ENCODE assay signal across 9 cellular contexts in genomic region chr9:27460225-27461023, GRCh38.
DNase-seq lines count a peak whose midpoint lies in the region; ATAC-seq, FAIRE-seq and TF ChIP-seq lines count a peak whose summit lies in the region.
"Had no signal": no experiment of that assay in that cellular context is flagged by ENCODE, and none has a peak within 500 bp of the region (broad histone marks: within the 10 kb centered on the region; RNA-seq: fewer than 3 reads in every experiment).

No MANE protein-coding gene starts in this region.

- CTCF ChIA-PET in A549 (lab: Yijun Ruan, JAX): interaction anchor here (1.0 to 3.6 kb wide), 11 partner anchors 8 to 127 kb away, joined by 3 to 23 read pairs (median 4); partner anchors contain the start of gene MOB3B

- peak; percentile 86 for FAIRE-seq in A549 (lab: Jason Lieb, UNC)

- H3K4me1 Mint-ChIP-seq in naive B cell: peaks cover 60 to 86% (median 70%) of the 10 kb centered on the region in 3 donors

- no peak for TF ChIP-seq RAD21 in A549 (conservative IDR thresholded peaks at IDR 0.05 in 1 of 2, IDR thresholded peaks at IDR 0.05 in 1 of 2)

- POLR2A ChIA-PET in A549 (lab: Yijun Ruan, JAX): no interaction called here

- H3K9me3 ChIP-seq in A549: no peaks in the 10 kb centered on the region
- no peaks in the 10 kb centered on the region for H3K9me3 ChIP-seq in ascending aorta
- H3K9me3 ChIP-seq: tibial artery had no signal

- peak overlapping the region; percentile 74 to 95 (median 88) for H3K27ac Mint-ChIP-seq in naive B cell

- DNase-seq in A549 (ENCODE audit: low read depth in 1 of 2, low spot score in 1 of 2) (peak; percentile 36 to 63), UCSD-AML1 (lab: John Stamatoyannopoulos, UW; ENCODE audit: unreplicated experiment) (peak; percentile 32), naive B cell (peak; percentile 74), ascending aorta (ENCODE audit: low spot score in 2 of 2) (no peak), amniotic stem cell (lab: John Stamatoyannopoulos, UW) (no peak), NCI-H2227 treated with DMSO at 0.1 percent for 48 hours (lab: John Stamatoyannopoulos, UW) (no peak)

- H3K9me3 Mint-ChIP-seq in naive B cell: no peaks in the 10 kb centered on the region

- peak; percentile 21 to 71; a peak in 3 of 5 replicates for TF ChIP-seq EP300 in A549 (IDR thresholded peaks at IDR 0.05)

- H3K4me3 ChIP-seq in A549 (no peak overlapping the region; the same call in 2 of the 3 replicates), ascending aorta (no peak overlapping the region)
- H3K4me3 ChIP-seq: tibial artery had no signal

- H3K27ac ChIP-seq in A549: peak overlapping the region; percentile 60 to 79
- no peak overlapping the region for H3K27ac ChIP-seq in ascending aorta
- H3K27ac ChIP-seq: tibial artery had no signal

- H3K27me3 Mint-ChIP-seq in naive B cell: no peaks in the 10 kb centered on the region

- H3K4me3 Mint-ChIP-seq in naive B cell: peak overlapping the region in 6 of 8 donors; percentile 13 to 54 (median 44)

- H3K36me3 ChIP-seq in ascending aorta: no peaks in the 10 kb centered on the region

- ATAC-seq in A549 (peak; percentile 80 to 88), GM19324 (IDR thresholded peaks at IDR 0.05; ENCODE audit: low FRiP score, unreplicated experiment) (peak; percentile 89), HG03175 (IDR thresholded peaks at IDR 0.05; ENCODE audit: unreplicated experiment) (peak; percentile 96), naive B cell (ENCODE audit: low read depth in 2 of 2) (peak; percentile 95 to 96)

- H3K27me3 ChIP-seq in ascending aorta: no peaks in the 10 kb centered on the region
- H3K27me3 ChIP-seq: tibial artery had no signal

- TF ChIP-seq POLR2A in A549 (IDR thresholded peaks at IDR 0.05; ENCODE audit: low read length): no peak

- H3K4me2 ChIP-seq in A549: peak overlapping the region; percentile 66

- TF ChIP-seq CTCF in A549 (IDR thresholded peaks at IDR 0.05) (no peak), ascending aorta (IDR thresholded peaks at IDR 0.05) (no peak)

- 32% methylated on average over 5 of the region's 5 CpGs for WGBS in A549 (ENCODE audit: missing lambda C conversion rate)

- intact Hi-C loops in ascending aorta (cut with DNase I): no loop called here

- H3K36me3 Mint-ChIP-seq in naive B cell: peaks cover 4 to 10% of the 10 kb centered on the region in 2 donors

- H3K4me1 ChIP-seq in A549 (peaks cover 43% of the 10 kb centered on the region), ascending aorta (peaks cover 0 to 10% of the 10 kb centered on the region in 2 donors)

TF ChIP-seq in A549, 52 proteins besides CTCF, POLR2A, EP300 and RAD21:
- TF ChIP-seq JUNB (IDR thresholded peaks at IDR 0.05) (peak; percentile 49; the same call in 1 of the 2 replicates), FOSL2 (IDR thresholded peaks at IDR 0.05) (peak; percentile 40; the same call in 1 of the 2 replicates), FOSL2 (CRISPR knock-in tag; IDR thresholded peaks at IDR 0.05) (peak; percentile 28; the same call in 1 of the 2 replicates), HEYL (CRISPR knock-in tag; IDR thresholded peaks at IDR 0.05) (no peak), JUN (IDR thresholded peaks at IDR 0.05) (peak in 1 of 2 experiments; percentile 41; a peak in 2 of 5 replicates), SMC3 (IDR thresholded peaks at IDR 0.05) (no peak), GATA3 (IDR thresholded peaks at IDR 0.05; ENCODE audit: borderline replicate concordance) (peak; percentile 58; the same call in 1 of the 2 replicates)
- TF ChIP-seq, protein P1, sequence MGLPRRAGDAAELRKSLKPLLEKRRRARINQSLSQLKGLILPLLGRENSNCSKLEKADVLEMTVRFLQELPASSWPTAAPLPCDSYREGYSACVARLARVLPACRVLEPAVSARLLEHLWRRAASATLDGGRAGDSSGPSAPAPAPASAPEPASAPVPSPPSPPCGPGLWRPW (IDR thresholded peaks at IDR 0.05): no peak

Comparison
In these comparisons a context has a peak if more than half of its experiments do, and no peak if none do; other contexts are left out.
1. DNase-seq: peak in A549 (2 of 2), UCSD-AML1 (single experiment) and naive B cell (single experiment); none in ascending aorta (0 of 2), amniotic stem cell (single experiment) and NCI-H2227 treated with DMSO at 0.1 percent for 48 hours (single experiment).
2. H3K27ac ChIP-seq: peak in A549 (2 of 2); none in ascending aorta (0 of 2).
3. Peak in every context shown above with its lines, with median percentiles within 50 percentile points of each other: ATAC-seq.